ENCODE assay signal across 25 cellular contexts in genomic region chr9:69599232-69599971, GRCh38.
DNase-seq lines count a peak whose midpoint lies in the region; ATAC-seq and TF ChIP-seq lines count a peak whose summit lies in the region.
"Had no signal": no experiment of that assay in that cellular context is flagged by ENCODE, and none has a peak within 500 bp of the region (broad histone marks: within the 10 kb centered on the region; RNA-seq: fewer than 3 reads in every experiment).

No MANE protein-coding gene starts in this region.

- peak; percentile 51 for DNase-seq in GM23248
- peak; percentile 64 for DNase-seq in LHCN-M2 (ENCODE audit: low read depth)
- DNase-seq in fibroblast of mammary gland (ENCODE audit: low read depth): peak; percentile 76
- DNase-seq in lung (ENCODE audit: low spot score): no peak
- no peak for DNase-seq in kidney glomerular epithelial cell (lab: John Stamatoyannopoulos, UW)
- DNase-seq: activated naive CD8-positive, alpha-beta T cell treated with anti-CD3 and anti-CD28 coated beads, Interleukin-2, amount 50 U/mL, for 24 hours; activated T-cell treated with anti-CD3 and anti-CD28 coated beads, Interleukin-2, amount 50 U/mL, for 48 hours; EL; glutamatergic neuron; Kasumi-1; kidney; NCI-H1436 treated with DMSO at 0.1 percent for 48 hours; NCI-H2081 treated with DMSO at 0.1 percent for 48 hours; NCI-H2227 treated with DMSO at 0.1 percent for 48 hours; NCI-H526 treated with DMSO at 0.1 percent for 48 hours; ovary; PC-9; stimulated activated CD4-positive, alpha-beta T cell treated with anti-CD3 and anti-CD28 coated beads, Interleukin-2, amount 100 ng/mL, for 24 hours; stimulated activated naive CD8-positive, alpha-beta T cell treated with anti-CD3 and anti-CD28 coated beads, Interleukin-15, Interleukin-2, amounts not matched to agents 100 U/mL and 50 U/mL, for 24 hours; T-helper 17 cell had no signal

- no peaks in the 10 kb centered on the region for H3K79me2 ChIP-seq in GM23248 (ENCODE audit: insufficient read depth)

- H3K4me1 ChIP-seq in GM23248 (ENCODE audit: insufficient read depth) (no peaks in the 10 kb centered on the region; the same call in 1 of the 2 replicates), lung (ENCODE audit: control insufficient read depth in 2 of 2, insufficient read depth in 2 of 2, low read length in 2 of 2) (peaks cover 0 to 3% of the 10 kb centered on the region in 2 donors)
- H3K4me1 ChIP-seq: BLaER1 had no signal

- H3K36me3 ChIP-seq in GM23248 (ENCODE audit: low read depth) (no peaks in the 10 kb centered on the region), lung (ENCODE audit: control insufficient read depth in 2 of 2, insufficient read depth in 2 of 2, low read length in 2 of 2) (no peaks in the 10 kb centered on the region)
- H3K36me3 ChIP-seq: ovary, thoracic aorta had no signal

- H3K9me2 ChIP-seq in GM23248 (ENCODE audit: insufficient read depth): no peaks in the 10 kb centered on the region

- ATAC-seq in lung (ENCODE audit: insufficient read depth, low FRiP score) (peak; percentile 86), HG03139 (IDR thresholded peaks at IDR 0.05; ENCODE audit: unreplicated experiment) (no peak), HG03457 (IDR thresholded peaks at IDR 0.05; ENCODE audit: unreplicated experiment) (no peak)
- ATAC-seq: activated naive CD8-positive, alpha-beta T cell treated with anti-CD3 and anti-CD28 coated beads, Interleukin-2, amount 50 U/mL, for 24 hours; HepG2; stimulated activated naive CD8-positive, alpha-beta T cell treated with anti-CD3 and anti-CD28 coated beads, Interleukin-15, Interleukin-2, amounts not matched to agents 100 U/mL and 50 U/mL, for 24 hours; T-helper 17 cell had no signal

- H3K27ac ChIP-seq in GM23248 (no peak overlapping the region), lung (ENCODE audit: low read depth in 1 of 2, low read length in 1 of 2) (no peak overlapping the region)
- H3K27ac ChIP-seq: BLaER1, ovary, PC-9 had no signal

- H3K27me3 ChIP-seq in GM23248 (replicated peaks; ENCODE audit: insufficient read depth): no peaks in the 10 kb centered on the region
- H3K27me3 ChIP-seq in lung (ENCODE audit: control insufficient read depth, insufficient read depth): no peaks in the 10 kb centered on the region
- H3K27me3 ChIP-seq: BLaER1, ovary had no signal

- H3K4me3 ChIP-seq in GM23248 (no peak overlapping the region), fibroblast of mammary gland (ENCODE audit: control insufficient read depth, low read depth, low read length) (no peak overlapping the region), lung (no peak overlapping the region)
- H3K4me3 ChIP-seq: BLaER1, ovary, PC-9, thoracic aorta had no signal

- no peak overlapping the region for H3K9ac ChIP-seq in GM23248
- H3K9ac ChIP-seq: BLaER1 had no signal

- H3F3A ChIP-seq in GM23248 (ENCODE audit: insufficient read depth): no peaks in the 10 kb centered on the region

- H2AFZ ChIP-seq in GM23248: no peak overlapping the region
- H2AFZ ChIP-seq: PC-9 had no signal

- H3K9me3 ChIP-seq in GM23248 (ENCODE audit: low read depth) (no peaks in the 10 kb centered on the region), lung (ENCODE audit: control insufficient read depth in 2 of 2, insufficient read depth in 1 of 2, low read length in 1 of 2) (no peaks in the 10 kb centered on the region)
- H3K9me3 ChIP-seq: ovary, thoracic aorta had no signal

- no peak overlapping the region for H3K4me2 ChIP-seq in GM23248 (ENCODE audit: unreplicated experiment)
- H3K4me2 ChIP-seq: BLaER1, PC-9 had no signal

- WGBS in GM23248 (ENCODE audit: low coverage in 1 of 2, low lambda C conversion rate in 2 of 2, missing lambda C conversion rate in 2 of 2), 2 experiments: 65 to 66% methylated on average over 8 of the region's 8 CpGs
- 66 to 83% methylated on average over 8 of the region's 8 CpGs for WGBS in lung, 2 donors

- in situ Hi-C loops in GM23248 (cut with MboI): no loop called here

- TF ChIP-seq CTCF in fibroblast of mammary gland (conservative IDR thresholded peaks at IDR 0.05; ENCODE audit: control insufficient read depth, insufficient read depth, low read depth, low read length) (no peak), lung (IDR thresholded peaks at IDR 0.05; ENCODE audit: control extremely low read depth, extremely low read depth) (no peak)

- H4K20me1 ChIP-seq in GM23248 (ENCODE audit: insufficient read depth): no peaks in the 10 kb centered on the region
- H4K20me1 ChIP-seq: BLaER1 had no signal

Comparison
In these comparisons a context has a peak if more than half of its experiments do, and no peak if none do; other contexts are left out.
1. DNase-seq: peak in GM23248 (single experiment), LHCN-M2 (single experiment) and fibroblast of mammary gland (single experiment); none in lung (single experiment) and kidney glomerular epithelial cell (single experiment).